34 cellular contexts compared by ENCODE assay signal in the genomic region with DNA sequence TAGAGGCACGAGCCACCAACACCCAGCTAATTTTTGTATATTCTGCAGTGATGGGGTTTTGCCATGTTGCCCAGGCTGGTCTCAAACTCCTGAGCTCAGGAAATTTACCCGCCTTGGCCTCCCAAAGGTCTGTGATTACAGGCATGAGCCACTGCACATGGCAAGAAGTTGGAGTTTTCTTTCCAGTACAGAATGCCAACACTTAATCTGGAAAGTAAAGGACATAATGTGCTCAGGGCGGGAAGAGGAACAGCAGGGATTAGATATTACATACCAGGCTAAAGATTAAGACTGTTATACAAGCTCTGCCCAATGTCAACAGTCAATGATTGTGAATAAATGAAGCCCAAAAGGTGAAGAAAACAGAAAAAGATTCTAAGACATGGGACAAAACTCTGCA. TPM values are rescaled to one million over a fixed set of nuclear protein-coding genes. Genes with fewer than 3 reads are reported as not detected.
"Had no signal": no experiment of that assay in that cellular context is flagged by ENCODE, and none has a peak within 500 bp of the region (broad histone marks: within the 10 kb centered on the region; RNA-seq: fewer than 3 reads in every experiment).

No MANE protein-coding gene starts in this region.

- H3K27ac ChIP-seq: esophagus muscularis mucosa, gastroesophageal sphincter, WERI-Rb-1 had no signal

- ATAC-seq: activated naive CD4-positive, alpha-beta T cell treated with anti-CD3 and anti-CD28 coated beads, Interleukin-2, amount 50 U/mL, for 72 hours; activated T-cell treated with anti-CD3 and anti-CD28 coated beads, Interleukin-2, amount 50 U/mL, for 72 hours; effector memory CD8-positive, alpha-beta T cell; gastroesophageal sphincter; T-helper 17 cell had no signal

- FAIRE-seq: astrocyte, colon had no signal

- H3K4me1 ChIP-seq: esophagus muscularis mucosa, gastroesophageal sphincter had no signal

- H3K27me3 ChIP-seq: esophagus muscularis mucosa, gastroesophageal sphincter had no signal

- H3K9me3 ChIP-seq: esophagus muscularis mucosa, gastroesophageal sphincter had no signal

- H3K36me3 ChIP-seq: esophagus muscularis mucosa, gastroesophageal sphincter, WERI-Rb-1 had no signal

- H3K4me3 ChIP-seq: esophagus muscularis mucosa, gastroesophageal sphincter had no signal

- DNase-seq: activated CD4-positive, alpha-beta memory T cell treated with anti-CD3 and anti-CD28 coated beads, Interleukin-2, amount 10 ng/mL, durations not matched to agents 7 days and 5 days; activated CD4-positive, alpha-beta T cell treated with anti-CD3 and anti-CD28 coated beads for 1 hour; activated CD4-positive, alpha-beta T cell treated with anti-CD3 and anti-CD28 coated beads for 4 hours; activated CD4-positive, alpha-beta T cell treated with anti-CD3 and anti-CD28 coated beads, Interleukin-2, amount 10 ng/mL, durations not matched to agents 7 days and 5 days; activated CD4-positive, alpha-beta T cell treated with anti-CD3 and anti-CD28 coated beads, Interleukin-2, amount 50 U/mL, for 4 hours; activated CD4-positive, CD25-positive, alpha-beta regulatory T cell; activated CD8-positive, alpha-beta memory T cell treated with anti-CD3 and anti-CD28 coated beads, Interleukin-2, amount 50 U/mL, for 48 hours; activated gamma-delta T cell; activated naive CD4-positive, alpha-beta T cell; activated naive CD4-positive, alpha-beta T cell treated with anti-CD3 and anti-CD28 coated beads, Interleukin-2, amount 10 ng/mL, durations not matched to agents 7 days and 5 days; activated naive CD8-positive, alpha-beta T cell treated with anti-CD3 and anti-CD28 coated beads, Interleukin-2, amount 10 ng/mL, durations not matched to agents 7 days and 5 days; activated T-cell treated with anti-CD3 and anti-CD28 coated beads for 4 hours; activated T-cell treated with anti-CD3 and anti-CD28 coated beads, Interleukin-2, amount 50 U/mL, for 24 hours; activated T-cell treated with anti-CD3 and anti-CD28 coated beads, Interleukin-2, amount 50 U/mL, for 72 hours; amniotic stem cell; anterior cingulate cortex; caudate nucleus; cortex of kidney; dermis blood vessel endothelial cell; effector CD4-positive, alpha-beta T cell; effector memory CD8-positive, alpha-beta T cell; erythroblast; foreskin melanocyte; T-helper 1 cell; T-helper 17 cell; T1000; WERI-Rb-1 had no signal

RNA-seq across cellular contexts. Expression of a gene that starts 47.2 kb away (rescaled TPM):
- total RNA-seq: activated CD4-positive, alpha-beta memory T cell treated with anti-CD3 and anti-CD28 coated beads, Interleukin-2, amount 10 ng/mL, durations not matched to agents 7 days and 5 days; activated CD4-positive, alpha-beta T cell treated with anti-CD3 and anti-CD28 coated beads, Interleukin-2, amount 10 ng/mL, durations not matched to agents 7 days and 5 days; activated naive CD4-positive, alpha-beta T cell treated with anti-CD3 and anti-CD28 coated beads, Interleukin-2, amount 50 U/mL, for 72 hours; activated naive CD8-positive, alpha-beta T cell treated with anti-CD3 and anti-CD28 coated beads, Interleukin-2, amount 10 ng/mL, durations not matched to agents 7 days and 5 days; activated T-cell treated with anti-CD3 and anti-CD28 coated beads, Interleukin-2, amount 50 U/mL, for 72 hours; astrocyte; chondrocyte; dermis blood vessel endothelial cell; esophagus muscularis mucosa; gastroesophageal sphincter; glomerular endothelial cell; T-helper 17 cell had no signal
